ENCODE assay signal across 28 cellular contexts in genomic region chr11:115928811-115929210, GRCh38.
"Had no signal": no experiment of that assay in that cellular context is flagged by ENCODE, and none has a peak within 500 bp of the region (broad histone marks: within the 10 kb centered on the region; RNA-seq: fewer than 3 reads in every experiment).

No MANE protein-coding gene starts in this region.

- H3K27ac ChIP-seq: left ventricle myocardium inferior, pancreas, prostate gland, skin epidermis, tibial nerve, uterus had no signal

- H3K9me3 ChIP-seq: left ventricle myocardium inferior, mucosa of descending colon, pancreas, prostate gland, tibial nerve, uterus had no signal

- H3K4me3 ChIP-seq: left ventricle myocardium inferior, lung, mucosa of descending colon, pancreas, prostate gland, skin epidermis, tibial nerve, uterus had no signal

- H3K36me3 Mint-ChIP-seq: immature natural killer cell; naive thymus-derived CD8-positive, alpha-beta T cell; stimulated activated effector memory CD8-positive, alpha-beta T cell treated with anti-CD3 and anti-CD28 coated beads, Interleukin-12 subunit alpha, Interleukin-12 subunit beta, amount 100 ng/mL, for 72 hours; type B pancreatic cell had no signal

- H3K9me3 Mint-ChIP-seq: immature natural killer cell, nephron, neural crest cell, type B pancreatic cell had no signal

- DNase-seq: hypothalamus; immature natural killer cell; islet precursor cell; left ventricle myocardium inferior; midbrain; mucosa of descending colon; naive thymus-derived CD8-positive, alpha-beta T cell; nucleus accumbens; pancreas; posterior cingulate gyrus; retina; right cardiac atrium; stimulated activated CD4-positive, alpha-beta T cell treated with anti-CD3 and anti-CD28 coated beads, Interleukin-12 subunit alpha, Interleukin-12 subunit beta, amount 100 ng/mL, for 4 hours; stimulated activated CD4-positive, alpha-beta T cell treated with anti-CD3 and anti-CD28 coated beads, Interleukin-15, amount 100 ng/mL, for 24 hours; stimulated activated CD4-positive, alpha-beta T cell treated with anti-CD3 and anti-CD28 coated beads, Interleukin-4, amount 100 ng/mL, for 24 hours; stimulated activated naive CD4-positive, alpha-beta T cell treated with Interleukin-2 at 50 U/mL for 16 hours; stimulated activated naive CD8-positive, alpha-beta T cell treated with anti-CD3 and anti-CD28 coated beads, Interleukin-15, amount 100 ng/mL, for 72 hours; substantia nigra; uterus had no signal

- H3K4me3 Mint-ChIP-seq: immature natural killer cell; naive thymus-derived CD8-positive, alpha-beta T cell; nephron; neural crest cell; stimulated activated effector memory CD8-positive, alpha-beta T cell treated with anti-CD3 and anti-CD28 coated beads, Interleukin-12 subunit alpha, Interleukin-12 subunit beta, amount 100 ng/mL, for 72 hours; stimulated activated naive CD8-positive, alpha-beta T cell treated with anti-CD3 and anti-CD28 coated beads, Interleukin-15, amount 100 ng/mL, for 72 hours; type B pancreatic cell had no signal

- H3K36me3 ChIP-seq: left ventricle myocardium inferior, pancreas, prostate gland, tibial nerve, uterus had no signal

- H3K4me1 Mint-ChIP-seq: immature natural killer cell; stimulated activated effector memory CD8-positive, alpha-beta T cell treated with anti-CD3 and anti-CD28 coated beads, Interleukin-12 subunit alpha, Interleukin-12 subunit beta, amount 100 ng/mL, for 72 hours had no signal

- H3K27me3 ChIP-seq: tibial nerve, uterus had no signal

- ATAC-seq: mucosa of descending colon; naive thymus-derived CD8-positive, alpha-beta T cell; pancreas; right cardiac atrium; sciatic nerve; stimulated activated effector memory CD8-positive, alpha-beta T cell treated with anti-CD3 and anti-CD28 coated beads, Interleukin-12 subunit alpha, Interleukin-12 subunit beta, amount 100 ng/mL, for 72 hours; stimulated activated naive CD8-positive, alpha-beta T cell treated with anti-CD3 and anti-CD28 coated beads, Interleukin-15, amount 100 ng/mL, for 72 hours had no signal

- H3K27ac Mint-ChIP-seq: immature natural killer cell; naive thymus-derived CD8-positive, alpha-beta T cell; nephron; stimulated activated effector memory CD8-positive, alpha-beta T cell treated with anti-CD3 and anti-CD28 coated beads, Interleukin-12 subunit alpha, Interleukin-12 subunit beta, amount 100 ng/mL, for 72 hours; stimulated activated naive CD8-positive, alpha-beta T cell treated with anti-CD3 and anti-CD28 coated beads, Interleukin-15, amount 100 ng/mL, for 72 hours; type B pancreatic cell had no signal

- H3K4me1 ChIP-seq: pancreas, prostate gland, uterus had no signal
